ENCODE assay signal across 17 cellular contexts in the genomic region with DNA sequence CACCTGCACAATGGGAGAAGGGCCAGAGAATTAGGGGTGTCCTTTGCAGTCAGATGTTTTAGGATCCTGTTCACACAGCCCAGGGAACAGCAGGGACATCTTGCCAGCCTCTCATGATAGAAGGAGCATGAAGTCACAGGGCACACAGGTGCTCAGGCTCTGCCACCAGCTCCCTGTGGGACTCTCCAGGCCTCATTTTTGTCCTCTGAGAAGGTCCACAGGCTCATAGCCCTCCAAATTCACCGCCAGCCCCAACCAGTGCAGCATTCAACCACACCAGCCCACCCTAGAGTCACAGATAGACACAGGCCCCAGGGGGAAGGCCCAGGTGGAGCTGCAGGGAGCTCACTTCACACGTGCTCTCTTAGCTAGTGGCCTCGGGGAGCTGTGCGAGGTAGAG.
A peak's percentile ranks its signal among the peaks of the same experiment; 100 is the strongest.
DNase-seq lines count a peak whose midpoint lies in the region; TF ChIP-seq lines count a peak whose summit lies in the region.
"Had no signal": no experiment of that assay in that cellular context is flagged by ENCODE, and none has a peak within 500 bp of the region (broad histone marks: within the 10 kb centered on the region; RNA-seq: fewer than 3 reads in every experiment).

No MANE protein-coding gene starts in this region.

- no peak overlapping the region for H3K4me3 Mint-ChIP-seq in activated naive CD4-positive, alpha-beta T cell treated with anti-CD3 and anti-CD28 coated beads, Interleukin-2, amount 10 ng/mL, durations not matched to agents 7 days and 5 days

- DNase-seq in activated naive CD4-positive, alpha-beta T cell treated with anti-CD3 and anti-CD28 coated beads, Interleukin-2, amount 10 ng/mL, durations not matched to agents 7 days and 5 days: no peak
- no peak for DNase-seq in activated naive CD4-positive, alpha-beta T cell treated with Interleukin-2 at 50 U/mL for 16 hours
- DNase-seq in RPMI8226 (peak; percentile 13), DMS153 treated with DMSO at 0.1 percent for 48 hours (lab: John Stamatoyannopoulos, UW; ENCODE audit: unreplicated experiment) (no peak), ovary (no peak)
- DNase-seq in effector memory CD4-positive, alpha-beta T cell: no peak
- no peak for DNase-seq in stimulated activated CD4-positive, alpha-beta T cell treated with anti-CD3 and anti-CD28 coated beads, Interleukin-15, amount 100 ng/mL, for 24 hours
- DNase-seq in stimulated activated naive CD4-positive, alpha-beta T cell (lab: John Stamatoyannopoulos, UW): no peak
- DNase-seq: GF-D8, glutamatergic neuron, lower lobe of right lung, MG63, naive B cell, OCI-M1 had no signal

- no peaks in the 10 kb centered on the region for H3K27me3 ChIP-seq in effector memory CD4-positive, alpha-beta T cell (replicated peaks; ENCODE audit: control insufficient read depth, insufficient read depth, low read length, poor library complexity, severe bottlenecking)
- H3K27me3 ChIP-seq in ovary: no peaks in the 10 kb centered on the region
- H3K27me3 ChIP-seq: dorsolateral prefrontal cortex, esophagus muscularis mucosa, MG63, SJSA1 had no signal

- TF ChIP-seq EP300 in ovary (IDR thresholded peaks at IDR 0.05): no peak

- H3K9me3 ChIP-seq in effector memory CD4-positive, alpha-beta T cell (ENCODE audit: control insufficient read depth, low read length): no peaks in the 10 kb centered on the region
- no peaks in the 10 kb centered on the region for H3K9me3 ChIP-seq in ovary
- H3K9me3 ChIP-seq: esophagus muscularis mucosa, lower lobe of right lung, MG63, SJSA1 had no signal

- WGBS in ovary, 3 donors: 94 to 98% (median 95%) methylated on average over 4 of the region's 4 CpGs

- CTCF ChIA-PET in activated naive CD4-positive, alpha-beta T cell treated with anti-CD3 and anti-CD28 coated beads, Interleukin-2, amount 10 ng/mL, durations not matched to agents 7 days and 5 days (lab: Charles Lee): interaction anchor here (0.6 to 1.9 kb wide), 2 partner anchors 39 to 991 kb away, joined by 5 to 7 read pairs; no protein-coding TSS in a partner anchor

- intact Hi-C loops in ovary (cut with DNase I): no loop called here

- peak overlapping the region; percentile 84 for H3K27ac Mint-ChIP-seq in activated naive CD4-positive, alpha-beta T cell treated with anti-CD3 and anti-CD28 coated beads, Interleukin-2, amount 10 ng/mL, durations not matched to agents 7 days and 5 days

- no peak for TF ChIP-seq CTCF in ovary (IDR thresholded peaks at IDR 0.05)

- no peaks in the 10 kb centered on the region for H3K36me3 ChIP-seq in effector memory CD4-positive, alpha-beta T cell (ENCODE audit: control insufficient read depth, insufficient read depth, low read length)
- no peaks in the 10 kb centered on the region for H3K36me3 ChIP-seq in ovary
- H3K36me3 ChIP-seq: esophagus muscularis mucosa, lower lobe of right lung, MG63, SJSA1 had no signal

- peaks cover 36% of the 10 kb centered on the region for H3K4me1 Mint-ChIP-seq in activated naive CD4-positive, alpha-beta T cell treated with anti-CD3 and anti-CD28 coated beads, Interleukin-2, amount 10 ng/mL, durations not matched to agents 7 days and 5 days

- peak overlapping the region; percentile 21 for H3K27ac ChIP-seq in effector memory CD4-positive, alpha-beta T cell (ENCODE audit: insufficient read depth, low read length, poor library complexity, severe bottlenecking)
- H3K27ac ChIP-seq in ovary: no peak overlapping the region
- H3K27ac ChIP-seq: esophagus muscularis mucosa, lower lobe of right lung, SJSA1 had no signal

- no peaks in the 10 kb centered on the region for H3K27me3 Mint-ChIP-seq in activated naive CD4-positive, alpha-beta T cell treated with anti-CD3 and anti-CD28 coated beads, Interleukin-2, amount 10 ng/mL, durations not matched to agents 7 days and 5 days

- TF ChIP-seq POLR2A in ovary (IDR thresholded peaks at IDR 0.05): no peak

- no peaks in the 10 kb centered on the region for H3K9me3 Mint-ChIP-seq in activated naive CD4-positive, alpha-beta T cell treated with anti-CD3 and anti-CD28 coated beads, Interleukin-2, amount 10 ng/mL, durations not matched to agents 7 days and 5 days
- H3K9me3 Mint-ChIP-seq: naive B cell had no signal

- H3K36me3 Mint-ChIP-seq in activated naive CD4-positive, alpha-beta T cell treated with anti-CD3 and anti-CD28 coated beads, Interleukin-2, amount 10 ng/mL, durations not matched to agents 7 days and 5 days: no peaks in the 10 kb centered on the region
- H3K36me3 Mint-ChIP-seq: naive B cell had no signal

- no peak overlapping the region for H3K4me3 ChIP-seq in effector memory CD4-positive, alpha-beta T cell (ENCODE audit: insufficient read depth, low read depth, low read length, poor library complexity, severe bottlenecking)
- H3K4me3 ChIP-seq in ovary: no peak overlapping the region
- H3K4me3 ChIP-seq: dorsolateral prefrontal cortex, esophagus muscularis mucosa, lower lobe of right lung, MG63, SJSA1 had no signal

- H3K4me1 ChIP-seq in effector memory CD4-positive, alpha-beta T cell (ENCODE audit: control insufficient read depth, insufficient read depth, low read length, poor library complexity, severe bottlenecking): peaks cover 18% of the 10 kb centered on the region
- no peaks in the 10 kb centered on the region for H3K4me1 ChIP-seq in ovary (ENCODE audit: insufficient read depth)
- H3K4me1 ChIP-seq: SJSA1 had no signal
